In the genomic region with DNA sequence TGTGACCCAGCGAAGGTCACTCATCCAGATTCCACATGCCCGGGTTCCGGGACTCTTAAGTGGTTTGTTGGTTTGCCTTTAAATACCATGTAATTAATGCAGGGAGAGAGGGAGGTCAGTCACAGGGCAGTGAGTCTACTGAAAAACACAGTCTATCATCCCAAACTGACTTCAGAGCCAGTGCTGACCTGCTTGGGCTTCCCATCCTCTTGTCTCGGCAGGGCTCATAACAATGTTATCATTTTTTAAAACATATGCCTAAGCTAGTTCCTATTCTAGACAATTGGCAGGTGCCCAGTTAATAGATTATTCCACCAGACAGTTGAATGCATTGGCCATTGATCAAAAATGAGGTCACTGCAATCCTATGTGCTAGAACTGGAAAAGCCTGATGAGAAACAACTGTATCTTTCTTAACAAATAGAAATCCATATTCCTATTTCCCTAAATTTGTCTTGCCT, we compare ENCODE assay signal across 2 cellular contexts.
TF ChIP-seq lines count a peak whose summit lies in the region.

No MANE protein-coding gene starts in this region.

TF ChIP-seq in SK-N-SH, 30 proteins besides CTCF, POLR2A, EP300 and RAD21 (continued from another document):
- TF ChIP-seq GATA2 (CRISPR knock-in tag; IDR thresholded peaks at IDR 0.05): no peak
TF ChIP-seq in SK-N-SH: peak in this region for 0.

TF ChIP-seq in endothelial cell of umbilical vein, 7 proteins besides CTCF, POLR2A, EP300 and RAD21 (continued from another document):
- TF ChIP-seq MYC (IDR thresholded peaks at IDR 0.05; ENCODE audit: low read depth, low read length): no peak
- TF ChIP-seq POLR2AphosphoS5 (IDR thresholded peaks at IDR 0.05; ENCODE audit: insufficient read depth, low read depth, low read length): no peak
- no peak for TF ChIP-seq EZH2 (IDR thresholded peaks at IDR 0.05; ENCODE audit: borderline replicate concordance, low read depth, low read length, severe bottlenecking)
- TF ChIP-seq JUN (IDR thresholded peaks at IDR 0.05; ENCODE audit: borderline replicate concordance, insufficient read depth, insufficient read length, low read depth): no peak
- no peak for TF ChIP-seq FOS (IDR thresholded peaks at IDR 0.05; ENCODE audit: borderline replicate concordance, insufficient read depth, low read length)
- TF ChIP-seq, protein P1, sequence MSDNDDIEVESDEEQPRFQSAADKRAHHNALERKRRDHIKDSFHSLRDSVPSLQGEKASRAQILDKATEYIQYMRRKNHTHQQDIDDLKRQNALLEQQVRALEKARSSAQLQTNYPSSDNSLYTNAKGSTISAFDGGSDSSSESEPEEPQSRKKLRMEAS (IDR thresholded peaks at IDR 0.05; ENCODE audit: insufficient read depth, insufficient read length): no peak
